27 cellular contexts compared by ENCODE assay signal in genomic region chr11:2105536-2105935, GRCh38. TPM values are rescaled to one million over a fixed set of nuclear protein-coding genes. Genes with fewer than 3 reads are reported as not detected.
"Had no signal": no experiment of that assay in that cellular context is flagged by ENCODE, and none has a peak within 500 bp of the region (broad histone marks: within the 10 kb centered on the region; RNA-seq: fewer than 3 reads in every experiment).

No MANE protein-coding gene starts in this region.

- H3K36me3 Mint-ChIP-seq: activated CD8-positive, alpha-beta memory T cell treated with anti-CD3 and anti-CD28 coated beads, Interleukin-2, amount 10 ng/mL, durations not matched to agents 7 days and 5 days; activated naive CD8-positive, alpha-beta T cell; IgD-negative memory B cell; WTC11 had no signal

- H3K4me1 Mint-ChIP-seq: activated CD8-positive, alpha-beta memory T cell treated with anti-CD3 and anti-CD28 coated beads, Interleukin-2, amount 10 ng/mL, durations not matched to agents 7 days and 5 days; IgD-negative memory B cell had no signal

- H3K4me1 ChIP-seq: Peyer's patch had no signal

- H3K27ac Mint-ChIP-seq: activated CD8-positive, alpha-beta memory T cell treated with anti-CD3 and anti-CD28 coated beads, Interleukin-2, amount 10 ng/mL, durations not matched to agents 7 days and 5 days; activated naive CD8-positive, alpha-beta T cell; activated T-cell treated with anti-CD3 and anti-CD28 coated beads, Interleukin-2, amount 50 U/mL, for 24 hours; activated T-helper 1 cell treated with anti-CD3 and anti-CD28 coated beads, Interleukin-12 subunit alpha, Interleukin-12 subunit beta, Interleukin-2, Interleukin-4 antibody, amounts not matched to agents 30 ng/mL and 10 ng/mL and 1 ng/mL, durations not matched to agents 14 hours and 24 hours and 36 hours; IgD-negative memory B cell; T-helper 1 cell treated with Interleukin-12 subunit alpha and Interleukin-12 subunit beta and Interleukin-4 antibody, amounts not matched to agents 30 μg/mL and 1 μg/mL, for 36 hours; WTC11 had no signal

- H3K27ac ChIP-seq: brain microvascular endothelial cell, cardiac muscle cell, Peyer's patch, RWPE1 had no signal

- H3K27me3 ChIP-seq: brain microvascular endothelial cell, cardiac muscle cell, Peyer's patch had no signal

- H3K9me3 Mint-ChIP-seq: activated T-cell treated with anti-CD3 and anti-CD28 coated beads, Interleukin-2, amount 50 U/mL, for 24 hours; activated T-helper 1 cell treated with anti-CD3 and anti-CD28 coated beads, Interleukin-12 subunit alpha, Interleukin-12 subunit beta, Interleukin-2, Interleukin-4 antibody, amounts not matched to agents 30 ng/mL and 10 ng/mL and 1 ng/mL, durations not matched to agents 14 hours and 24 hours and 36 hours; T-helper 1 cell treated with Interleukin-12 subunit alpha and Interleukin-12 subunit beta and Interleukin-4 antibody, amounts not matched to agents 30 μg/mL and 1 μg/mL, for 36 hours had no signal

- H3K4me3 ChIP-seq: cardiac muscle cell, Peyer's patch had no signal

- H3K36me3 ChIP-seq: brain microvascular endothelial cell, cardiac muscle cell, Peyer's patch had no signal

- DNase-seq: activated CD4-positive, alpha-beta T cell treated with anti-CD3 and anti-CD28 coated beads for 48 hours; activated CD4-positive, alpha-beta T cell treated with anti-CD3 and anti-CD28 coated beads, Interleukin-2, amount 50 U/mL, for 48 hours; activated CD4-positive, CD25-positive, alpha-beta regulatory T cell treated with anti-CD3 and anti-CD28 coated beads, Interleukin-2, amount 50 U/mL, for 72 hours; activated CD8-positive, alpha-beta memory T cell treated with anti-CD3 and anti-CD28 coated beads, Interleukin-2, amount 10 ng/mL, durations not matched to agents 7 days and 5 days; activated effector memory CD4-positive, alpha-beta T cell treated with Interleukin-2 at 50 U/mL for 16 hours; activated naive CD4-positive, alpha-beta T cell; activated T-cell treated with anti-CD3 and anti-CD28 coated beads, Interleukin-2, amount 50 U/mL, for 24 hours; amygdala; brain microvascular endothelial cell; KG1; NCI-H1092; NCI-H1417 treated with DMSO at 0.1 percent for 48 hours; NCI-H1694; NCI-H2081; NCI-H524; Peyer's patch; SHP77 had no signal

- H3K27me3 Mint-ChIP-seq: activated naive CD8-positive, alpha-beta T cell had no signal

- ATAC-seq: activated CD8-positive, alpha-beta memory T cell treated with anti-CD3 and anti-CD28 coated beads, Interleukin-2, amount 10 ng/mL, durations not matched to agents 7 days and 5 days; WTC11 had no signal

- H3K4me3 Mint-ChIP-seq: activated CD8-positive, alpha-beta memory T cell treated with anti-CD3 and anti-CD28 coated beads, Interleukin-2, amount 10 ng/mL, durations not matched to agents 7 days and 5 days; activated naive CD8-positive, alpha-beta T cell; activated T-cell treated with anti-CD3 and anti-CD28 coated beads, Interleukin-2, amount 50 U/mL, for 24 hours; activated T-helper 1 cell treated with anti-CD3 and anti-CD28 coated beads, Interleukin-12 subunit alpha, Interleukin-12 subunit beta, Interleukin-2, Interleukin-4 antibody, amounts not matched to agents 30 ng/mL and 10 ng/mL and 1 ng/mL, durations not matched to agents 14 hours and 24 hours and 36 hours; IgD-negative memory B cell; T-helper 1 cell treated with Interleukin-12 subunit alpha and Interleukin-12 subunit beta and Interleukin-4 antibody, amounts not matched to agents 30 μg/mL and 1 μg/mL, for 36 hours; WTC11 had no signal

- H3K9me3 ChIP-seq: Peyer's patch had no signal

RNA-seq across cellular contexts. Expression of gene IGF2, which starts 33.7 kb away (rescaled TPM):
- polyA plus RNA-seq: IgD-negative memory B cell had no signal

RNA-seq across cellular contexts. Expression of gene INS, which starts 55.5 kb away (rescaled TPM):
- total RNA-seq: activated CD8-positive, alpha-beta memory T cell treated with anti-CD3 and anti-CD28 coated beads, Interleukin-2, amount 10 ng/mL, durations not matched to agents 7 days and 5 days; activated T-helper 1 cell treated with anti-CD3 and anti-CD28 coated beads, Interleukin-12 subunit alpha, Interleukin-12 subunit beta, Interleukin-2, Interleukin-4 antibody, amounts not matched to agents 30 ng/mL and 10 ng/mL and 1 ng/mL, durations not matched to agents 14 hours and 24 hours and 36 hours; cardiac muscle cell; LHCN-M2; M059J; Peyer's patch; SK-MEL-5; WTC11 had no signal
- polyA plus RNA-seq: cardiac muscle cell, IgD-negative memory B cell had no signal
